13 cellular contexts compared by ENCODE assay signal in genomic region chr18:48962857-48963554, GRCh38. TPM values are rescaled to one million over a fixed set of nuclear protein-coding genes. Genes with fewer than 3 reads are reported as not detected.
A peak's percentile ranks its signal among the peaks of the same experiment; 100 is the strongest.
DNase-seq lines count a peak whose midpoint lies in the region; ATAC-seq and TF ChIP-seq lines count a peak whose summit lies in the region.
"Had no signal": no experiment of that assay in that cellular context is flagged by ENCODE, and none has a peak within 500 bp of the region (broad histone marks: within the 10 kb centered on the region; RNA-seq: fewer than 3 reads in every experiment).

No MANE protein-coding gene starts in this region.

- peaks cover 25% of the 10 kb centered on the region for H3K4me1 Mint-ChIP-seq in HFFc6 (ENCODE audit: low read depth)
- H3K4me1 Mint-ChIP-seq in stimulated activated memory B cell treated with anti-CD40 and anti-IgM and Interleukin-4, amounts not matched to agents 10 μg/mL and 1 μg/mL and 100 μg/mL, for 72 hours = no peaks in the 10 kb centered on the region

- H3K4me1 ChIP-seq in body of pancreas = no peaks in the 10 kb centered on the region
- H3K4me1 ChIP-seq in lower lobe of right lung = no peaks in the 10 kb centered on the region

- intact Hi-C loops in body of pancreas (cut with DNase I) = no loop called here
- intact Hi-C loops in lower lobe of right lung (cut with DNase I) = no loop called here

- no peaks in the 10 kb centered on the region for H3K9me3 Mint-ChIP-seq in HFFc6
- no peaks in the 10 kb centered on the region for H3K9me3 Mint-ChIP-seq in stimulated activated memory B cell treated with anti-CD40 and anti-IgM and Interleukin-4, amounts not matched to agents 10 μg/mL and 1 μg/mL and 100 μg/mL, for 72 hours
- H3K9me3 Mint-ChIP-seq: activated CD4-positive, alpha-beta T cell treated with anti-CD3 and anti-CD28 coated beads, Interleukin-2, amount 10 ng/mL, durations not matched to agents 24 days and 14 days had no signal

- H3K4me3 ChIP-seq in body of pancreas (no peak overlapping the region), lower lobe of right lung (no peak overlapping the region)
- H3K4me3 ChIP-seq: skin epidermis had no signal

- H3K9me3 ChIP-seq in body of pancreas (no peaks in the 10 kb centered on the region), lower lobe of right lung (no peaks in the 10 kb centered on the region)

- H3K27me3 ChIP-seq in body of pancreas = no peaks in the 10 kb centered on the region
- H3K27me3 ChIP-seq in lower lobe of right lung (ENCODE audit: low read depth) = no peaks in the 10 kb centered on the region

- H3K36me3 ChIP-seq in body of pancreas (replicated peaks in 1 of 2; ENCODE audit: insufficient read depth in 1 of 2, low read depth in 2 of 2) (no peaks in the 10 kb centered on the region), lower lobe of right lung (no peaks in the 10 kb centered on the region)

- no peak for TF ChIP-seq POLR2A in body of pancreas (IDR thresholded peaks at IDR 0.05)

- H3K27ac Mint-ChIP-seq in HFFc6 = no peak overlapping the region
- H3K27ac Mint-ChIP-seq in stimulated activated memory B cell treated with anti-CD40 and anti-IgM and Interleukin-4, amounts not matched to agents 10 μg/mL and 1 μg/mL and 100 μg/mL, for 72 hours = no peak overlapping the region
- H3K27ac Mint-ChIP-seq: activated CD4-positive, alpha-beta T cell treated with anti-CD3 and anti-CD28 coated beads, Interleukin-2, amount 10 ng/mL, durations not matched to agents 24 days and 14 days had no signal

- H3K4me3 Mint-ChIP-seq in HFFc6 = no peak overlapping the region
- no peak overlapping the region for H3K4me3 Mint-ChIP-seq in stimulated activated memory B cell treated with anti-CD40 and anti-IgM and Interleukin-4, amounts not matched to agents 10 μg/mL and 1 μg/mL and 100 μg/mL, for 72 hours
- H3K4me3 Mint-ChIP-seq: activated CD4-positive, alpha-beta T cell treated with anti-CD3 and anti-CD28 coated beads, Interleukin-2, amount 10 ng/mL, durations not matched to agents 24 days and 14 days had no signal

- WGBS in body of pancreas, 2 donors = 73 to 74% methylated on average over 9 of the region's 9 CpGs

- TF ChIP-seq CTCF in HFFc6 (IDR thresholded peaks at IDR 0.05) (0 out of 2 replicates have a peak, but pooled peaks have one; percentile 20), body of pancreas (IDR thresholded peaks at IDR 0.05) (no peak), lower lobe of right lung (IDR thresholded peaks at IDR 0.05) (no peak)

- no peaks in the 10 kb centered on the region for H3K36me3 Mint-ChIP-seq in HFFc6 (ENCODE audit: low read depth)
- H3K36me3 Mint-ChIP-seq in stimulated activated memory B cell treated with anti-CD40 and anti-IgM and Interleukin-4, amounts not matched to agents 10 μg/mL and 1 μg/mL and 100 μg/mL, for 72 hours = no peaks in the 10 kb centered on the region
- H3K36me3 Mint-ChIP-seq: IgD-negative memory B cell had no signal

- no peaks in the 10 kb centered on the region for H3K27me3 Mint-ChIP-seq in HFFc6 (ENCODE audit: insufficient read depth)
- peaks cover 9% of the 10 kb centered on the region for H3K27me3 Mint-ChIP-seq in stimulated activated memory B cell treated with anti-CD40 and anti-IgM and Interleukin-4, amounts not matched to agents 10 μg/mL and 1 μg/mL and 100 μg/mL, for 72 hours

- no peak for DNase-seq in HFFc6
- no peak for DNase-seq in body of pancreas
- no peak for DNase-seq in lower lobe of right lung
- no peak for DNase-seq in kidney tubule cell (ENCODE audit: low spot score)
- DNase-seq in activated CD4-positive, alpha-beta T cell treated with anti-CD3 and anti-CD28 coated beads, Interleukin-2, amount 50 U/mL, for 48 hours = no peak
- no peak for DNase-seq in NCI-H2107 (lab: John Stamatoyannopoulos, UW)
- DNase-seq: activated CD4-positive, alpha-beta T cell treated with anti-CD3 and anti-CD28 coated beads, Interleukin-2, amount 10 ng/mL, durations not matched to agents 24 days and 14 days; activated gamma-delta T cell; NCI-H1930 had no signal

- peak; percentile 42 for ATAC-seq in body of pancreas
- peak; percentile 30 to 55 for ATAC-seq in lower lobe of right lung
- ATAC-seq in stimulated activated memory B cell treated with anti-CD40 and anti-IgM and Interleukin-4, amounts not matched to agents 10 μg/mL and 1 μg/mL and 100 μg/mL, for 72 hours = peak; percentile 56
- no peak for ATAC-seq in HG02678 (IDR thresholded peaks at IDR 0.05; ENCODE audit: unreplicated experiment)

- H3K27ac ChIP-seq in body of pancreas (no peak overlapping the region), lower lobe of right lung (peak overlapping the region; percentile 70)

RNA-seq across cellular contexts. Expression of gene SMAD7, which starts 12.2 kb away (rescaled TPM):
- 10 to 100 TPM; 29.6 to 35.8 (median 30.7) TPM for total RNA-seq in HFFc6 (2021; fragmentation: NEBNext Ultra II Directional; extraction: Animal tissue kit (Norgen Biotek cat#: 25700))
- total RNA-seq in body of pancreas (10 to 100 TPM; 23.3 to 44.5 TPM), lower lobe of right lung (63.4 TPM)
